Comparison of ENCODE assay signal across 8 cellular contexts in genomic region chr10:103111031-103111917, GRCh38.
DNase-seq lines count a peak whose midpoint lies in the region; ATAC-seq, FAIRE-seq and TF ChIP-seq lines count a peak whose summit lies in the region.

No MANE protein-coding gene starts in this region.

- H3K9me3 Mint-ChIP-seq in glutamatergic neuron (ENCODE audit: unreplicated experiment) = no peaks in the 10 kb centered on the region

- H3K4me1 Mint-ChIP-seq in glutamatergic neuron (ENCODE audit: low read depth, unreplicated experiment) = peaks cover 10% of the 10 kb centered on the region

- DNase-seq in GM12892 (ENCODE audit: insufficient read length) (no peak), MM.1S (peak; percentile 88), glutamatergic neuron (no peak), substantia nigra (lab: John Stamatoyannopoulos, UW) (peak in 3 of 49 donors; percentile 13 to 24 (median 18))
- no peak for DNase-seq in activated effector memory CD4-positive, alpha-beta T cell treated with Interleukin-2 at 50 U/mL for 16 hours
- DNase-seq in stimulated activated CD4-positive, alpha-beta T cell treated with anti-CD3 and anti-CD28 coated beads, Interleukin-2, amount 100 ng/mL, for 24 hours = no peak
- DNase-seq in activated CD8-positive, alpha-beta memory T cell treated with anti-CD3 and anti-CD28 coated beads, Interleukin-2, amount 50 U/mL, for 4 hours = no peak

- H3K27me3 ChIP-seq in MM.1S (replicated peaks; ENCODE audit: insufficient read depth, low read length) = no peaks in the 10 kb centered on the region

- peak; percentile 63 for ATAC-seq in GM21825 (IDR thresholded peaks at IDR 0.05; ENCODE audit: unreplicated experiment)

- H3K4me3 Mint-ChIP-seq in glutamatergic neuron (ENCODE audit: unreplicated experiment) = no peak overlapping the region

- peak overlapping the region; percentile 51 for H3K4me2 ChIP-seq in MM.1S (ENCODE audit: low read depth, low read length)

- H3K27ac ChIP-seq in MM.1S (ENCODE audit: low read length) = peak overlapping the region; percentile 70; the same call in 1 of the 2 replicates
- peak overlapping the region; percentile 81 for H3K27ac ChIP-seq in substantia nigra (ENCODE audit: low read depth, low read length, poor library complexity, severe bottlenecking)

- peak overlapping the region; percentile 20; the same call in 1 of the 2 replicates for H3K9ac ChIP-seq in MM.1S (ENCODE audit: low read length)

- H3F3A ChIP-seq in MM.1S (ENCODE audit: insufficient read depth, low read length) = peaks cover 25% of the 10 kb centered on the region

- H3K79me2 ChIP-seq in MM.1S (ENCODE audit: low read length) = peaks cover 24% of the 10 kb centered on the region

- H3K4me1 ChIP-seq in MM.1S (ENCODE audit: low read length) = peaks cover 34% of the 10 kb centered on the region

- H2AFZ ChIP-seq in MM.1S (ENCODE audit: low read length) = no peak overlapping the region

- TF ChIP-seq POLR2A in GM12892 (IDR thresholded peaks at IDR 0.05; ENCODE audit: low read depth, low read length) = no peak

- peak overlapping the region; percentile 14; the same call in 1 of the 2 replicates for H3K4me3 ChIP-seq in MM.1S (ENCODE audit: low read length)

- no peaks in the 10 kb centered on the region for H3K36me3 Mint-ChIP-seq in glutamatergic neuron (ENCODE audit: unreplicated experiment)

- no peaks in the 10 kb centered on the region for H3K9me2 ChIP-seq in MM.1S (replicated peaks; ENCODE audit: insufficient read depth, low read length)

- no peaks in the 10 kb centered on the region for H4K20me1 ChIP-seq in MM.1S (ENCODE audit: insufficient read depth, low read length)

- H3K36me3 ChIP-seq in MM.1S (replicated peaks; ENCODE audit: insufficient read depth, low read length) = no peaks in the 10 kb centered on the region

- peaks cover 1% of the 10 kb centered on the region for H3K27me3 Mint-ChIP-seq in glutamatergic neuron (ENCODE audit: unreplicated experiment)

- TF ChIP-seq CTCF in MM.1S (IDR thresholded peaks at IDR 0.05; ENCODE audit: low read length) (no peak), glutamatergic neuron (IDR thresholded peaks at IDR 0.05; ENCODE audit: partially characterized antibody, unreplicated experiment) (no peak)

- peak; percentile 87 for FAIRE-seq in GM12892 (lab: Jason Lieb, UNC)

- peak overlapping the region; percentile 16 for H3K27ac Mint-ChIP-seq in glutamatergic neuron (ENCODE audit: unreplicated experiment)

- no peaks in the 10 kb centered on the region for H3K9me3 ChIP-seq in MM.1S (replicated peaks; ENCODE audit: insufficient read depth, low read length)
